ENCODE assay signal across 12 cellular contexts in the genomic region with DNA sequence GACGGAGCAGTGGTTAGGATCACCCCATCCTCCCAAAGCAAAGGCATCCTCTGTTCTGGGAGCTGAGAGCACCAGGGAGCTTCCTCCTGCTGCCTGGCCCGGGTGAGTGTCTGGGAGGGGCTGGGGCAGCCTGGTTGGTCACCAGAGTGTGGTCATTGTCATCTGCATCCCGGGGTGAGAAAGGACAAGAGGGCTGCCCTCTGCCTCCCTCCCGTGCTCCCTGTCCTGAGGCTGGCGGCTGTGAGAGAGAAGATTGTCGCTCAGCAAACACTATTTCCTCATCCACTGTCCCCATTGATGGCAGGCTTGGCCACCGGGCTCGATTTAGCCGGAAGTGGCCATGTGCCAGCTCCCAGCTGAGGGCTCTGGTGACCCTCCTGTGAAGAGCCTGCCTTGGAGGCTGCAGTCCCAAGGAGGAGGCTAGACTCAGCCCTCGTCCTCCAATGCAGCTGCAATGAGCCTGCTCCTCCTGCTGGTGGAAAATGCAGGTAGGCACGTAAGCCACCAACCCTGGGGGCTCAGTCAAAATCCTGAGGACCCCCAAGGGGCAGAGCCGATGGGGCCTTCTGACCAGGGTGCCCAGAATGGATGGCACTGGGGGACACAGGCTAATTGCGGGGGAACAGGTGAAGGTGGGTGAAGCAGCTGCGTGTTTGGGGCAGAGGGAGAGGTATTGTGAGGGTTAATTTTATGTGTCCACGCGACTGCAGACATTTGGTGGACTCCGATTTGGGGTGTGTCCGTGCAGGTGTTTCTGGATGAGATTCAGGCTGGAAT.
A peak's percentile ranks its signal among the peaks of the same experiment; 100 is the strongest.
DNase-seq lines count a peak whose midpoint lies in the region; ATAC-seq, FAIRE-seq and TF ChIP-seq lines count a peak whose summit lies in the region.
"Had no signal": no experiment of that assay in that cellular context is flagged by ENCODE, and none has a peak within 500 bp of the region (broad histone marks: within the 10 kb centered on the region; RNA-seq: fewer than 3 reads in every experiment).

No MANE protein-coding gene starts in this region.

- CTCF ChIA-PET in A549 (lab: Yijun Ruan, JAX) = interaction anchor here (0.6 to 1.7 kb wide), 10 partner anchors 9 to 364 kb away, joined by 3 to 6 read pairs (median 3); no protein-coding TSS in a partner anchor

- H2BK5ac ChIP-seq in H9 (ENCODE audit: insufficient read length, low read length) = no peak overlapping the region

- H2BK120ac ChIP-seq in H9 (ENCODE audit: low read depth, low read length, poor library complexity, severe bottlenecking) = no peak overlapping the region

- H4K8ac ChIP-seq in H9 (replicated peaks; ENCODE audit: insufficient read length, low read depth, low read length) = no peak overlapping the region

- no peak overlapping the region for H3K4ac ChIP-seq in H9 (ENCODE audit: low read depth, low read length)

- H3K36me3 ChIP-seq in SU-DHL-6 (ENCODE audit: low read length) = no peaks in the 10 kb centered on the region

- no peak for TF ChIP-seq POLR2A in A549 (IDR thresholded peaks at IDR 0.05; ENCODE audit: low read length)

- H3K36me3 Mint-ChIP-seq in H9 (ENCODE audit: insufficient read depth in 1 of 3, low read depth in 3 of 3) = no peaks in the 10 kb centered on the region; a peak in 2 of 7 replicates
- H3K36me3 Mint-ChIP-seq: naive thymus-derived CD4-positive, alpha-beta T cell had no signal

- peak overlapping the region; percentile 30 for H3K18ac ChIP-seq in H9 (ENCODE audit: insufficient read length, low read depth, low read length)

- no peak overlapping the region for H3K9ac ChIP-seq in H9 (ENCODE audit: extremely low read depth, insufficient read length, low read length)
- H3K9ac ChIP-seq in SU-DHL-6 (ENCODE audit: low read length) = no peak overlapping the region

- peaks cover 40 to 45% of the 10 kb centered on the region in 2 experiments for H3K4me1 Mint-ChIP-seq in H9

- H2AFZ ChIP-seq in H9 (ENCODE audit: low read length) (no peak overlapping the region), SU-DHL-6 (ENCODE audit: low read depth, low read length, severe bottlenecking) (no peak overlapping the region)

- intact Hi-C loops in left colon (cut with DNase I, micrococcal nuclease) = no loop called here

- H4K91ac ChIP-seq in H9 (ENCODE audit: insufficient read length, low read depth, low read length) = no peak overlapping the region

- 29% methylated on average over 15 of the region's 18 CpGs for WGBS in A549 (ENCODE audit: missing lambda C conversion rate)
- WGBS in H9 (ENCODE audit: extremely low coverage, insufficient read length, low lambda C conversion rate) = no CpG with 5 or more reads among the region's 18 CpGs

- H3K14ac ChIP-seq in H9 (ENCODE audit: insufficient read depth, low read length) = no peak overlapping the region; the same call in 1 of the 2 replicates

- H3K79me1 ChIP-seq in H9 (ENCODE audit: insufficient read depth, low read depth, low read length, poor library complexity, severe bottlenecking) = no peaks in the 10 kb centered on the region

- H3K23ac ChIP-seq in H9 (ENCODE audit: insufficient read length, low read depth, low read length) = no peak overlapping the region

- H3K27me3 ChIP-seq in H9 (ENCODE audit: insufficient read depth, low read length) = no peaks in the 10 kb centered on the region
- no peaks in the 10 kb centered on the region for H3K27me3 ChIP-seq in SU-DHL-6 (ENCODE audit: low read length)

- H3K4me2 ChIP-seq in A549 (peak overlapping the region; percentile 9; the same call in 1 of the 3 replicates), H9 (ENCODE audit: insufficient read depth, insufficient read length, low read length) (no peak overlapping the region), SU-DHL-6 (ENCODE audit: low read depth, low read length, poor library complexity, severe bottlenecking) (no peak overlapping the region)

- H3K9me3 Mint-ChIP-seq in H9 = peaks cover 3 to 19% of the 10 kb centered on the region in 2 experiments; a peak in 3 of 5 replicates

- peak overlapping the region in 1 of 2 experiments; percentile 79; a peak in 2 of 6 replicates for H3K27ac ChIP-seq in A549
- no peak overlapping the region for H3K27ac ChIP-seq in H9 (ENCODE audit: insufficient read length, low read depth, low read length)
- no peak overlapping the region for H3K27ac ChIP-seq in SU-DHL-6 (ENCODE audit: low read depth, low read length)

- FAIRE-seq in A549 (lab: Jason Lieb, UNC) = no peak

- no peak overlapping the region for H3K56ac ChIP-seq in H9 (ENCODE audit: insufficient read length, low read depth, low read length)

- H3K4me3 ChIP-seq in A549 (no peak overlapping the region), SU-DHL-6 (ENCODE audit: insufficient read depth, low read length, poor library complexity, severe bottlenecking) (no peak overlapping the region)

- H3K79me2 ChIP-seq in H9 (ENCODE audit: insufficient read depth, low read length) = no peaks in the 10 kb centered on the region
- H3K79me2 ChIP-seq in SU-DHL-6 (ENCODE audit: insufficient read depth, low read length) = no peaks in the 10 kb centered on the region

- ATAC-seq in A549 (peak; percentile 45 to 66; a peak in 4 of 6 replicates), left colon (peak; percentile 73), GM21619 (IDR thresholded peaks at IDR 0.05; ENCODE audit: unreplicated experiment) (no peak), HG03025 (IDR thresholded peaks at IDR 0.05; ENCODE audit: low FRiP score, unreplicated experiment) (no peak), GM19467 (IDR thresholded peaks at IDR 0.05; ENCODE audit: unreplicated experiment) (no peak)
- ATAC-seq: activated T-cell treated with anti-CD3 and anti-CD28 coated beads, Interleukin-2, amount 50 U/mL, for 4 hours; naive thymus-derived CD4-positive, alpha-beta T cell had no signal

- no peak overlapping the region for H2AK5ac ChIP-seq in H9 (ENCODE audit: insufficient read length, low read length)

- no peak overlapping the region for H2BK15ac ChIP-seq in H9 (ENCODE audit: low read depth, low read length)

- H4K20me1 ChIP-seq in H9 (ENCODE audit: control insufficient read depth, insufficient read depth, insufficient read length) = no peaks in the 10 kb centered on the region
- no peaks in the 10 kb centered on the region for H4K20me1 ChIP-seq in SU-DHL-6 (ENCODE audit: low read depth, low read length)

- TF ChIP-seq CTCF in A549 (IDR thresholded peaks at IDR 0.05) (peak; percentile 29; the same call in 2 of the 3 replicates), H9 (conservative IDR thresholded peaks at IDR 0.05) (peak; percentile 60), SU-DHL-6 (IDR thresholded peaks at IDR 0.05; ENCODE audit: insufficient read depth, low read length, poor library complexity, severe bottlenecking) (peak; percentile 32)

- no peak overlapping the region for H4K5ac ChIP-seq in H9 (ENCODE audit: insufficient read length, low read depth, low read length)

- DNase-seq in A549 (ENCODE audit: low read depth in 1 of 2, low spot score in 1 of 2) = peak; percentile 23 to 26
- DNase-seq in H9 = peak; percentile 50
- DNase-seq in left colon = peak; percentile 42 to 67
- no peak for DNase-seq in occipital lobe (lab: John Stamatoyannopoulos, UW)
- DNase-seq: activated T-cell treated with anti-CD3 and anti-CD28 coated beads, Interleukin-2, amount 50 U/mL, for 4 hours; naive thymus-derived CD4-positive, alpha-beta T cell; NCI-H2081; stimulated activated CD4-positive, alpha-beta T cell treated with anti-CD3 and anti-CD28 coated beads, Interleukin-4, amount 100 ng/mL, for 4 hours had no signal

- no peaks in the 10 kb centered on the region for H3F3A ChIP-seq in SU-DHL-6 (ENCODE audit: insufficient read depth)

- H2BK12ac ChIP-seq in H9 (ENCODE audit: insufficient read length, low read depth, low read length) = no peak overlapping the region

- H3T11ph ChIP-seq in H9 (ENCODE audit: low read length) = no peak overlapping the region

- peaks cover 21% of the 10 kb centered on the region for H3K4me1 ChIP-seq in A549
- peaks cover 10% of the 10 kb centered on the region; the same call in 1 of the 2 replicates for H3K4me1 ChIP-seq in H9 (ENCODE audit: insufficient read depth, low read length)

- H3K9me3 ChIP-seq in A549 (no peaks in the 10 kb centered on the region), H9 (ENCODE audit: control insufficient read depth, low read depth, low read length) (no peaks in the 10 kb centered on the region), SU-DHL-6 (ENCODE audit: insufficient read depth, low read length) (no peaks in the 10 kb centered on the region)

- POLR2A ChIA-PET in A549 (lab: Yijun Ruan, JAX) = no interaction called here

- H3K23me2 ChIP-seq in H9 (ENCODE audit: insufficient read length, low read depth, low read length, poor library complexity, severe bottlenecking) = no peaks in the 10 kb centered on the region

- H3K27me3 Mint-ChIP-seq in H9 (ENCODE audit: low read depth) = peaks cover 4% of the 10 kb centered on the region; the same call in 1 of the 2 replicates

- H3K9me2 ChIP-seq in SU-DHL-6 (replicated peaks; ENCODE audit: insufficient read depth, low read length) = no peaks in the 10 kb centered on the region

- TF ChIP-seq RAD21 in A549 (conservative IDR thresholded peaks at IDR 0.05 in 1 of 2, IDR thresholded peaks at IDR 0.05 in 1 of 2) = peak; percentile 18 to 24; a peak in 1 of 5 replicates

- no peak overlapping the region; a peak in 1 of 7 replicates for H3K27ac Mint-ChIP-seq in H9
- H3K27ac Mint-ChIP-seq: naive thymus-derived CD4-positive, alpha-beta T cell had no signal

- no peak overlapping the region for H2BK20ac ChIP-seq in H9 (ENCODE audit: low read depth, low read length, poor library complexity, severe bottlenecking)

- no peak overlapping the region for H3K4me3 Mint-ChIP-seq in H9
- H3K4me3 Mint-ChIP-seq: activated T-cell treated with anti-CD3 and anti-CD28 coated beads, Interleukin-2, amount 50 U/mL, for 4 hours; naive thymus-derived CD4-positive, alpha-beta T cell had no signal

- no peak for TF ChIP-seq EP300 in A549 (IDR thresholded peaks at IDR 0.05)

TF ChIP-seq in A549, 52 proteins besides CTCF, POLR2A, EP300 and RAD21 (continues in another document):
- TF ChIP-seq E2F6 (IDR thresholded peaks at IDR 0.05; ENCODE audit: borderline replicate concordance, low read depth) = no peak
- TF ChIP-seq SMC3 (IDR thresholded peaks at IDR 0.05) = peak; percentile 27; the same call in 1 of the 3 replicates

Comparison
In these comparisons a context has a peak if more than half of its experiments do, and no peak if none do; other contexts are left out.
1. ATAC-seq: peak in A549 (2 of 2) and left colon (single experiment); none in GM21619 (single experiment), HG03025 (single experiment) and GM19467 (single experiment).
2. Peak in every context shown above with its lines, with median percentiles within 50 percentile points of each other: CTCF ChIP-seq.